ENCODE assay signal across 23 cellular contexts in the genomic region with DNA sequence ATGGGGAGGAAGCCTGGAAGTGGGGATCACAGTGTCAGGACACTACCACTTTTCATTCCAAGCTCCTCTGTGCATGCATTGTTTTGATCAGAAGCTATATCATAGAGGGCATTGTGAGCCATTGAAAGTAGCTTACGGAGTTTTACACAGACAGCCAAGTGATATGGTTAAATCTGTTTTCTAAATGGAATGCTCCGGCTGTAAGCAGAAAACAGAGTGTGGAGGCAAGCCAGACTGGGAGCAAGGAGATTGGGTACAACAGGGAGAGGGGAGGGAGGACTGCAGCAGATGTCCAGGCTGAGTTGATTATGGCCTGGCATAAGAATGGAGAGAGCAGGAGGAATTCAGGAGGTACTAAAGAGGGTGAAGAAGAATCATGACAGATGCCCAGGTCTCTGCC. TPM values are rescaled to one million over a fixed set of nuclear protein-coding genes. Genes with fewer than 3 reads are reported as not detected.
DNase-seq lines count a peak whose midpoint lies in the region; TF ChIP-seq lines count a peak whose summit lies in the region.
"Had no signal": no experiment of that assay in that cellular context is flagged by ENCODE, and none has a peak within 500 bp of the region (broad histone marks: within the 10 kb centered on the region; RNA-seq: fewer than 3 reads in every experiment).

No MANE protein-coding gene starts in this region.

- TF ChIP-seq CTCF in GM13976 (IDR thresholded peaks at IDR 0.05; ENCODE audit: borderline replicate concordance, control extremely low read depth, extremely low read depth, insufficient read depth, missing control alignments): no peak

- DNase-seq in G401 (ENCODE audit: low spot score) (peak; percentile 89), globus pallidus (ENCODE audit: low spot score) (peak; percentile 92), putamen (ENCODE audit: low spot score) (peak; percentile 89), GM13976 (ENCODE audit: low spot score) (no peak), ecto neural progenitor cell (ENCODE audit: low spot score) (no peak), HCEC 1CT (no peak)
- DNase-seq: activated CD4-positive, alpha-beta memory T cell treated with anti-CD3 and anti-CD28 coated beads for 36 hours; activated effector memory CD4-positive, alpha-beta T cell treated with anti-CD3 and anti-CD28 coated beads, Interleukin-2, amount 50 U/mL, for 16 hours; activated naive CD8-positive, alpha-beta T cell treated with anti-CD3 and anti-CD28 coated beads, Interleukin-2, amount 50 U/mL, for 24 hours; body of pancreas; CD4-positive, alpha-beta T cell; GOT3; NCI-H1436; NCI-H2107; SHP77; small intestine; stimulated activated CD4-positive, alpha-beta T cell treated with anti-CD3 and anti-CD28 coated beads, Interleukin-1b, Interleukin-23, amount 100 ng/mL, for 48 hours had no signal

- in situ Hi-C loops in G401 (cut with HindIII; ENCODE audit: low sequenced_read_pairs) (no loop called here), GM13976 (cut with MboI; ENCODE audit: low sequenced_read_pairs, unreplicated experiment) (no loop called here)

- H3K27ac ChIP-seq in angular gyrus (ENCODE audit: low read depth, low read length): peak overlapping the region; percentile 97
- H3K27ac ChIP-seq: body of pancreas, KMS-11 had no signal

RNA-seq across cellular contexts. Expression of gene SOWAHA, which starts 15.5 kb away (rescaled TPM):
- 0.78 and 1.1 TPM in 2 replicates for total RNA-seq in G401 (2014; rRNA removed; shearing (Covaris generic))
- total RNA-seq: activated CD4-positive, alpha-beta memory T cell treated with anti-CD3 and anti-CD28 coated beads for 36 hours; CD4-positive, alpha-beta T cell; lung microvascular endothelial cell had no signal

RNA-seq across cellular contexts. Expression of gene SEPTIN8, which starts 20.6 kb away (rescaled TPM):
- 33.3 and 47.8 TPM in 2 replicates for total RNA-seq in G401 (2014; rRNA removed; shearing (Covaris generic))

RNA-seq across cellular contexts. Expression of gene SHROOM1, which starts 32.8 kb away (rescaled TPM):
- total RNA-seq in G401 (2014; rRNA removed; shearing (Covaris generic)): 3.1 and 5.9 TPM in 2 replicates

RNA-seq across cellular contexts. Expression of gene CCNI2, which starts 50.4 kb away (rescaled TPM):
- 0.07 TPM in 1 of 2 replicates, not detected in the other for total RNA-seq in G401 (2014; rRNA removed; shearing (Covaris generic))
- total RNA-seq: fibroblast of lung, lung microvascular endothelial cell, myocyte, subcutaneous adipose tissue had no signal

Comparison
In these comparisons a context has a peak if more than half of its experiments do, and no peak if none do; other contexts are left out.
1. DNase-seq: peak in G401 (single experiment), globus pallidus (single experiment) and putamen (single experiment); none in GM13976 (single experiment), ecto neural progenitor cell (single experiment) and HCEC 1CT (single experiment).